Comparison of ENCODE assay signal across 1 cellular context in genomic region chr1:33181038-33181861, GRCh38.
A peak's percentile ranks its signal among the peaks of the same experiment; 100 is the strongest.
TF ChIP-seq lines count a peak whose summit lies in the region.

No MANE protein-coding gene starts in this region.

TF ChIP-seq in HepG2, 621 proteins besides CTCF, POLR2A, EP300 and RAD21 (continued from another document and continues in another):
- TF ChIP-seq, protein P1, sequence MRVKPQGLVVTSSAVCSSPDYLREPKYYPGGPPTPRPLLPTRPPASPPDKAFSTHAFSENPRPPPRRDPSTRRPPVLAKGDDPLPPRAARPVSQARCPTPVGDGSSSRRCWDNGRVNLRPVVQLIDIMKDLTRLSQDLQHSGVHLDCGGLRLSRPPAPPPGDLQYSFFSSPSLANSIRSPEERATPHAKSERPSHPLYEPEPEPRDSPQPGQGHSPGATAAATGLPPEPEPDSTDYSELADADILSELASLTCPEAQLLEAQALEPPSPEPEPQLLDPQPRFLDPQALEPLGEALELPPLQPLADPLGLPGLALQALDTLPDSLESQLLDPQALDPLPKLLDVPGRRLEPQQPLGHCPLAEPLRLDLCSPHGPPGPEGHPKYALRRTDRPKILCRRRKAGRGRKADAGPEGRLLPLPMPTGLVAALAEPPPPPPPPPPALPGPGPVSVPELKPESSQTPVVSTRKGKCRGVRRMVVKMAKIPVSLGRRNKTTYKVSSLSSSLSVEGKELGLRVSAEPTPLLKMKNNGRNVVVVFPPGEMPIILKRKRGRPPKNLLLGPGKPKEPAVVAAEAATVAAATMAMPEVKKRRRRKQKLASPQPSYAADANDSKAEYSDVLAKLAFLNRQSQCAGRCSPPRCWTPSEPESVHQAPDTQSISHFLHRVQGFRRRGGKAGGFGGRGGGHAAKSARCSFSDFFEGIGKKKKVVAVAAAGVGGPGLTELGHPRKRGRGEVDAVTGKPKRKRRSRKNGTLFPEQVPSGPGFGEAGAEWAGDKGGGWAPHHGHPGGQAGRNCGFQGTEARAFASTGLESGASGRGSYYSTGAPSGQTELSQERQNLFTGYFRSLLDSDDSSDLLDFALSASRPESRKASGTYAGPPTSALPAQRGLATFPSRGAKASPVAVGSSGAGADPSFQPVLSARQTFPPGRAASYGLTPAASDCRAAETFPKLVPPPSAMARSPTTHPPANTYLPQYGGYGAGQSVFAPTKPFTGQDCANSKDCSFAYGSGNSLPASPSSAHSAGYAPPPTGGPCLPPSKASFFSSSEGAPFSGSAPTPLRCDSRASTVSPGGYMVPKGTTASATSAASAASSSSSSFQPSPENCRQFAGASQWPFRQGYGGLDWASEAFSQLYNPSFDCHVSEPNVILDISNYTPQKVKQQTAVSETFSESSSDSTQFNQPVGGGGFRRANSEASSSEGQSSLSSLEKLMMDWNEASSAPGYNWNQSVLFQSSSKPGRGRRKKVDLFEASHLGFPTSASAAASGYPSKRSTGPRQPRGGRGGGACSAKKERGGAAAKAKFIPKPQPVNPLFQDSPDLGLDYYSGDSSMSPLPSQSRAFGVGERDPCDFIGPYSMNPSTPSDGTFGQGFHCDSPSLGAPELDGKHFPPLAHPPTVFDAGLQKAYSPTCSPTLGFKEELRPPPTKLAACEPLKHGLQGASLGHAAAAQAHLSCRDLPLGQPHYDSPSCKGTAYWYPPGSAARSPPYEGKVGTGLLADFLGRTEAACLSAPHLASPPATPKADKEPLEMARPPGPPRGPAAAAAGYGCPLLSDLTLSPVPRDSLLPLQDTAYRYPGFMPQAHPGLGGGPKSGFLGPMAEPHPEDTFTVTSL (CRISPR knock-in tag; IDR thresholded peaks at IDR 0.05; ENCODE audit: borderline replicate concordance): no peak
- TF ChIP-seq MLXIP (CRISPR knock-in tag; IDR thresholded peaks at IDR 0.05; ENCODE audit: borderline replicate concordance) (no peak), ZNF329 (CRISPR knock-in tag; IDR thresholded peaks at IDR 0.05; ENCODE audit: low read depth) (no peak), ZBTB1 (CRISPR knock-in tag; IDR thresholded peaks at IDR 0.05; ENCODE audit: borderline replicate concordance) (no peak), MEF2D (CRISPR knock-in tag; IDR thresholded peaks at IDR 0.05) (no peak), NFE2L2 (IDR thresholded peaks at IDR 0.05; ENCODE audit: low read length) (no peak), ZNF24 (IDR thresholded peaks at IDR 0.05) (no peak), ZSCAN12 (CRISPR knock-in tag; IDR thresholded peaks at IDR 0.05) (peak; percentile 48; the same call in 1 of the 2 replicates), JDP2 (CRISPR knock-in tag; IDR thresholded peaks at IDR 0.05; ENCODE audit: borderline replicate concordance) (no peak), TRIM24 (CRISPR knock-in tag; IDR thresholded peaks at IDR 0.05) (no peak), MAFK (conservative IDR thresholded peaks at IDR 0.05 in 1 of 2, IDR thresholded peaks at IDR 0.05 in 1 of 2; ENCODE audit: low read length in 2 of 2) (no peak), MXI1 (IDR thresholded peaks at IDR 0.05; ENCODE audit: borderline replicate concordance, low read depth, low read length) (no peak), NFE2L1 (CRISPR knock-in tag; IDR thresholded peaks at IDR 0.05; ENCODE audit: borderline replicate concordance) (no peak), MYNN (CRISPR knock-in tag; IDR thresholded peaks at IDR 0.05; ENCODE audit: low read depth) (no peak), RBFOX2 (IDR thresholded peaks at IDR 0.05; ENCODE audit: low read depth, low read length) (peak; percentile 45), SCMH1 (CRISPR knock-in tag; IDR thresholded peaks at IDR 0.05; ENCODE audit: borderline replicate concordance) (no peak), ZNF232 (CRISPR knock-in tag; IDR thresholded peaks at IDR 0.05; ENCODE audit: borderline replicate concordance) (no peak), DNMT1 (CRISPR knock-in tag; IDR thresholded peaks at IDR 0.05) (peak; percentile 48; the same call in 1 of the 2 replicates), GPN1 (CRISPR knock-in tag; IDR thresholded peaks at IDR 0.05; ENCODE audit: borderline replicate concordance) (no peak), FUBP1 (CRISPR knock-in tag; IDR thresholded peaks at IDR 0.05; ENCODE audit: borderline replicate concordance) (no peak), ZNF792 (CRISPR knock-in tag; IDR thresholded peaks at IDR 0.05) (no peak), ATF1 (CRISPR knock-in tag; IDR thresholded peaks at IDR 0.05) (no peak), DR1 (CRISPR knock-in tag; IDR thresholded peaks at IDR 0.05) (no peak), ZNF446 (CRISPR knock-in tag; IDR thresholded peaks at IDR 0.05) (0 out of 2 replicates have a peak, but pooled peaks have one; percentile 45), KDM4B (CRISPR knock-in tag; IDR thresholded peaks at IDR 0.05) (no peak), ERF (CRISPR knock-in tag; IDR thresholded peaks at IDR 0.05) (no peak), ZNF343 (CRISPR knock-in tag; IDR thresholded peaks at IDR 0.05) (no peak)
- TF ChIP-seq, protein P2, sequence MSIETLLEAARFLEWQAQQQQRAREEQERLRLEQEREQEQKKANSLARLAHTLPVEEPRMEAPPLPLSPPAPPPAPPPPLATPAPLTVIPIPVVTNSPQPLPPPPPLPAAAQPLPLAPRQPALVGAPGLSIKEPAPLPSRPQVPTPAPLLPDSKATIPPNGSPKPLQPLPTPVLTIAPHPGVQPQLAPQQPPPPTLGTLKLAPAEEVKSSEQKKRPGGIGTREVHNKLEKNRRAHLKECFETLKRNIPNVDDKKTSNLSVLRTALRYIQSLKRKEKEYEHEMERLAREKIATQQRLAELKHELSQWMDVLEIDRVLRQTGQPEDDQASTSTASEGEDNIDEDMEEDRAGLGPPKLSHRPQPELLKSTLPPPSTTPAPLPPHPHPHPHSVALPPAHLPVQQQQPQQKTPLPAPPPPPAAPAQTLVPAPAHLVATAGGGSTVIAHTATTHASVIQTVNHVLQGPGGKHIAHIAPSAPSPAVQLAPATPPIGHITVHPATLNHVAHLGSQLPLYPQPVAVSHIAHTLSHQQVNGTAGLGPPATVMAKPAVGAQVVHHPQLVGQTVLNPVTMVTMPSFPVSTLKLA (IDR thresholded peaks at IDR 0.05): no peak
- TF ChIP-seq, protein P3, sequence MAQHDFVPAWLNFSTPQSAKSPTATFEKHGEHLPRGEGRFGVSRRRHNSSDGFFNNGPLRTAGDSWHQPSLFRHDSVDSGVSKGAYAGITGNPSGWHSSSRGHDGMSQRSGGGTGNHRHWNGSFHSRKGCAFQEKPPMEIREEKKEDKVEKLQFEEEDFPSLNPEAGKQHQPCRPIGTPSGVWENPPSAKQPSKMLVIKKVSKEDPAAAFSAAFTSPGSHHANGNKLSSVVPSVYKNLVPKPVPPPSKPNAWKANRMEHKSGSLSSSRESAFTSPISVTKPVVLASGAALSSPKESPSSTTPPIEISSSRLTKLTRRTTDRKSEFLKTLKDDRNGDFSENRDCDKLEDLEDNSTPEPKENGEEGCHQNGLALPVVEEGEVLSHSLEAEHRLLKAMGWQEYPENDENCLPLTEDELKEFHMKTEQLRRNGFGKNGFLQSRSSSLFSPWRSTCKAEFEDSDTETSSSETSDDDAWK (CRISPR knock-in tag; IDR thresholded peaks at IDR 0.05): no peak
- TF ChIP-seq, protein P4, sequence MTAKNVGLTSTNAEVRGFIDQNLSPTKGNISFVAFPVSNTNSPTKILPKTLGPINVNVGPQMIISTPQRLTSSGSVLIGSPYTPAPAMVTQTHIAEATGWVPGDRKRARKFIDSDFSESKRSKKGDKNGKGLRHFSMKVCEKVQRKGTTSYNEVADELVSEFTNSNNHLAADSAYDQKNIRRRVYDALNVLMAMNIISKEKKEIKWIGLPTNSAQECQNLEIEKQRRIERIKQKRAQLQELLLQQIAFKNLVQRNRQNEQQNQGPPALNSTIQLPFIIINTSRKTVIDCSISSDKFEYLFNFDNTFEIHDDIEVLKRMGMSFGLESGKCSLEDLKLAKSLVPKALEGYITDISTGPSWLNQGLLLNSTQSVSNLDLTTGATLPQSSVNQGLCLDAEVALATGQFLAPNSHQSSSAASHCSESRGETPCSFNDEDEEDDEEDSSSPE (CRISPR knock-in tag; IDR thresholded peaks at IDR 0.05): peak; percentile 35; the same call in 1 of the 2 replicates
- TF ChIP-seq, protein P5, sequence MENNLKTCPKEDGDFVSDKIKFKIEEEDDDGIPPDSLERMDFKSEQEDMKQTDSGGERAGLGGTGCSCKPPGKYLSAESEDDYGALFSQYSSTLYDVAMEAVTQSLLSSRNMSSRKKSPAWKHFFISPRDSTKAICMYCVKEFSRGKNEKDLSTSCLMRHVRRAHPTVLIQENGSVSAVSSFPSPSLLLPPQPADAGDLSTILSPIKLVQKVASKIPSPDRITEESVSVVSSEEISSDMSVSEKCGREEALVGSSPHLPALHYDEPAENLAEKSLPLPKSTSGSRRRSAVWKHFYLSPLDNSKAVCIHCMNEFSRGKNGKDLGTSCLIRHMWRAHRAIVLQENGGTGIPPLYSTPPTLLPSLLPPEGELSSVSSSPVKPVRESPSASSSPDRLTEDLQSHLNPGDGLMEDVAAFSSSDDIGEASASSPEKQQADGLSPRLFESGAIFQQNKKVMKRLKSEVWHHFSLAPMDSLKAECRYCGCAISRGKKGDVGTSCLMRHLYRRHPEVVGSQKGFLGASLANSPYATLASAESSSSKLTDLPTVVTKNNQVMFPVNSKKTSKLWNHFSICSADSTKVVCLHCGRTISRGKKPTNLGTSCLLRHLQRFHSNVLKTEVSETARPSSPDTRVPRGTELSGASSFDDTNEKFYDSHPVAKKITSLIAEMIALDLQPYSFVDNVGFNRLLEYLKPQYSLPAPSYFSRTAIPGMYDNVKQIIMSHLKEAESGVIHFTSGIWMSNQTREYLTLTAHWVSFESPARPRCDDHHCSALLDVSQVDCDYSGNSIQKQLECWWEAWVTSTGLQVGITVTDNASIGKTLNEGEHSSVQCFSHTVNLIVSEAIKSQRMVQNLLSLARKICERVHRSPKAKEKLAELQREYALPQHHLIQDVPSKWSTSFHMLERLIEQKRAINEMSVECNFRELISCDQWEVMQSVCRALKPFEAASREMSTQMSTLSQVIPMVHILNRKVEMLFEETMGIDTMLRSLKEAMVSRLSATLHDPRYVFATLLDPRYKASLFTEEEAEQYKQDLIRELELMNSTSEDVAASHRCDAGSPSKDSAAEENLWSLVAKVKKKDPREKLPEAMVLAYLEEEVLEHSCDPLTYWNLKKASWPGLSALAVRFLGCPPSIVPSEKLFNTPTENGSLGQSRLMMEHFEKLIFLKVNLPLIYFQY (CRISPR knock-in tag; IDR thresholded peaks at IDR 0.05; ENCODE audit: borderline replicate concordance): no peak
- TF ChIP-seq, protein P6, sequence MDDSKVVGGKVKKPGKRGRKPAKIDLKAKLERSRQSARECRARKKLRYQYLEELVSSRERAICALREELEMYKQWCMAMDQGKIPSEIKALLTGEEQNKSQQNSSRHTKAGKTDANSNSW (CRISPR knock-in tag; IDR thresholded peaks at IDR 0.05; ENCODE audit: borderline replicate concordance): no peak; the same call in 1 of the 2 replicates
- TF ChIP-seq, protein P7, sequence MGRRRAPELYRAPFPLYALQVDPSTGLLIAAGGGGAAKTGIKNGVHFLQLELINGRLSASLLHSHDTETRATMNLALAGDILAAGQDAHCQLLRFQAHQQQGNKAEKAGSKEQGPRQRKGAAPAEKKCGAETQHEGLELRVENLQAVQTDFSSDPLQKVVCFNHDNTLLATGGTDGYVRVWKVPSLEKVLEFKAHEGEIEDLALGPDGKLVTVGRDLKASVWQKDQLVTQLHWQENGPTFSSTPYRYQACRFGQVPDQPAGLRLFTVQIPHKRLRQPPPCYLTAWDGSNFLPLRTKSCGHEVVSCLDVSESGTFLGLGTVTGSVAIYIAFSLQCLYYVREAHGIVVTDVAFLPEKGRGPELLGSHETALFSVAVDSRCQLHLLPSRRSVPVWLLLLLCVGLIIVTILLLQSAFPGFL (CRISPR knock-in tag; IDR thresholded peaks at IDR 0.05): no peak
